12 cellular contexts compared by ENCODE assay signal in genomic region chr19:37953576-37954303, GRCh38. TPM values are rescaled to one million over a fixed set of nuclear protein-coding genes. Genes with fewer than 3 reads are reported as not detected.
DNase-seq lines count a peak whose midpoint lies in the region; ATAC-seq and TF ChIP-seq lines count a peak whose summit lies in the region.
"Had no signal": no experiment of that assay in that cellular context is flagged by ENCODE, and none has a peak within 500 bp of the region (broad histone marks: within the 10 kb centered on the region; RNA-seq: fewer than 3 reads in every experiment).

No MANE protein-coding gene starts in this region.

- H3K4me3 ChIP-seq in IMR-90 (ENCODE audit: insufficient read depth, low read depth, low read length), result no peak overlapping the region
- H3K4me3 ChIP-seq: adrenal gland had no signal

- H2BK20ac ChIP-seq in IMR-90 (ENCODE audit: low read depth, low read length), result no peak overlapping the region

- no peak overlapping the region for H3K9ac ChIP-seq in IMR-90 (ENCODE audit: low read depth, low read length)

- no peak overlapping the region; the same call in 1 of the 2 replicates for H3K27ac ChIP-seq in IMR-90 (ENCODE audit: insufficient read depth, low read length)
- H3K27ac ChIP-seq: adrenal gland had no signal

- no peak overlapping the region; the same call in 1 of the 2 replicates for H3K56ac ChIP-seq in IMR-90 (ENCODE audit: extremely low read depth, insufficient read depth, low read length)

- no peak overlapping the region for H4K91ac ChIP-seq in IMR-90 (ENCODE audit: insufficient read depth, low read depth, low read length)

- H2AFZ ChIP-seq in IMR-90 (replicated peaks; ENCODE audit: low read length, poor library complexity), result no peak overlapping the region

- peak overlapping the region; percentile 68; the same call in 1 of the 2 replicates for H3K14ac ChIP-seq in IMR-90 (replicated peaks; ENCODE audit: low read depth, low read length)

- no peaks in the 10 kb centered on the region for H3K9me3 ChIP-seq in IMR-90 (ENCODE audit: control insufficient read depth, insufficient read depth, low read length)
- H3K9me3 ChIP-seq: adrenal gland had no signal

- peak overlapping the region; percentile 23 for H3K27ac Mint-ChIP-seq in type B pancreatic cell

- H3K27me3 Mint-ChIP-seq in type B pancreatic cell, result no peaks in the 10 kb centered on the region

- TF ChIP-seq CTCF in IMR-90 (conservative IDR thresholded peaks at IDR 0.05; ENCODE audit: low read depth, low read length), result no peak
- no peak for TF ChIP-seq CTCF in type B pancreatic cell (conservative IDR thresholded peaks at IDR 0.05)

- dilution Hi-C loops in IMR-90 (cut with HindIII; ENCODE audit: low sequenced_read_pairs, unreplicated experiment), result no loop called here

- CTCF ChIA-PET in IMR-90 (lab: Yijun Ruan, JAX), result interaction anchor here (0.6 to 1.1 kb wide), 2 partner anchors 22 to 102 kb away, joined by 3 to 6 read pairs; no protein-coding TSS in a partner anchor

- H2AK9ac ChIP-seq in IMR-90 (replicated peaks; ENCODE audit: low read depth, low read length, poor library complexity), result no peak overlapping the region

- POLR2A ChIA-PET in IMR-90 (lab: Charles Lee; ENCODE audit: unreplicated experiment), result no interaction called here

- DNase-seq in IMR-90 (no peak), astrocyte of the hippocampus (ENCODE audit: low read depth, low spot score) (peak; percentile 77), iris pigment epithelial cell (ENCODE audit: low read depth) (peak; percentile 45), type B pancreatic cell (ENCODE audit: extremely low spot score, unreplicated experiment) (no peak), NCI-H69 (lab: John Stamatoyannopoulos, UW) (no peak)
- no peak for DNase-seq in stimulated activated CD4-positive, alpha-beta T cell treated with anti-CD3 and anti-CD28 coated beads, Interleukin-2, amount 100 ng/mL, for 48 hours
- DNase-seq: adrenal gland, COR-L47, NCI-H1417 had no signal

- no peak for TF ChIP-seq POLR2A in IMR-90 (IDR thresholded peaks at IDR 0.05; ENCODE audit: low read depth, low read length)

- TF ChIP-seq RAD21 in IMR-90 (IDR thresholded peaks at IDR 0.05; ENCODE audit: low read length), result no peak

- intact Hi-C loops in IMR-90 (cut with micrococcal nuclease), result no loop called here

- H3K4ac ChIP-seq in IMR-90 (ENCODE audit: low read depth, low read length), result no peak overlapping the region

- H3K27me3 ChIP-seq in IMR-90 (ENCODE audit: control insufficient read depth, insufficient read depth, low read length), result no peaks in the 10 kb centered on the region
- H3K27me3 ChIP-seq: adrenal gland had no signal

- no peak overlapping the region for H3K4me3 Mint-ChIP-seq in type B pancreatic cell

- peaks cover 34 to 77% of the 10 kb centered on the region in 2 experiments for H3K79me1 ChIP-seq in IMR-90 (ENCODE audit: low read depth in 1 of 2, low read length in 2 of 2)

- no peak overlapping the region for H2BK5ac ChIP-seq in IMR-90 (ENCODE audit: low read depth, low read length, poor library complexity, severe bottlenecking)

- H2BK120ac ChIP-seq in IMR-90 (ENCODE audit: low read depth, low read length), result no peak overlapping the region

- H3K23ac ChIP-seq in IMR-90 (ENCODE audit: low read depth, low read length), result peak overlapping the region; percentile 11

- no TSS peak for BruUV-seq in IMR-90 (replicated peaks; lab: Mats Ljungman, UMichigan)

- H4K5ac ChIP-seq in IMR-90 (ENCODE audit: low read depth, low read length), result no peak overlapping the region

- in situ Hi-C loops in IMR-90 (cut with MboI; ENCODE audit: low sequenced_read_pairs), result no loop called here

- peaks cover 13% of the 10 kb centered on the region for H3K36me3 Mint-ChIP-seq in type B pancreatic cell

- peak overlapping the region in 1 of 2 experiments; percentile 7; a peak in 2 of 4 replicates for H4K8ac ChIP-seq in IMR-90 (ENCODE audit: low read depth in 2 of 2, low read length in 2 of 2)

- no peaks in the 10 kb centered on the region for H3K36me3 ChIP-seq in IMR-90 (ENCODE audit: control insufficient read depth, insufficient read depth, low read length)
- H3K36me3 ChIP-seq: adrenal gland had no signal

- H3K9me1 ChIP-seq in IMR-90 (ENCODE audit: insufficient read depth, low read length), result peaks cover 4% of the 10 kb centered on the region; the same call in 1 of the 2 replicates

- H2BK15ac ChIP-seq in IMR-90 (ENCODE audit: low read depth, low read length), result no peak overlapping the region

- peaks cover 5% of the 10 kb centered on the region for H3K4me1 ChIP-seq in IMR-90 (ENCODE audit: control insufficient read depth, insufficient read depth, low read length)
- H3K4me1 ChIP-seq: adrenal gland had no signal

- ATAC-seq in IMR-90 (ENCODE audit: low read depth) (peak; percentile 48; the same call in 1 of the 2 replicates), GM21423 (IDR thresholded peaks at IDR 0.05; ENCODE audit: unreplicated experiment) (no peak)
- ATAC-seq: Right ventricle myocardium inferior had no signal

- peaks cover 4% of the 10 kb centered on the region for H4K20me1 ChIP-seq in IMR-90 (ENCODE audit: insufficient read depth, low read length)

- H3K4me1 Mint-ChIP-seq in type B pancreatic cell (ENCODE audit: unreplicated experiment), result peaks cover 22% of the 10 kb centered on the region

- H3K9me3 Mint-ChIP-seq in type B pancreatic cell, result no peaks in the 10 kb centered on the region

- no peak overlapping the region for H3K4me2 ChIP-seq in IMR-90 (ENCODE audit: low read depth, low read length)

- H3K18ac ChIP-seq in IMR-90 (ENCODE audit: low read depth, low read length), result no peak overlapping the region

- H2AK5ac ChIP-seq in IMR-90 (ENCODE audit: low read depth, low read length), result no peak overlapping the region

- WGBS in IMR-90 (ENCODE audit: extremely low coverage in 2 of 2, insufficient read length in 1 of 2), 2 experiments, result 100% methylated on average over 1 of the region's 7 CpGs; no CpG with 5 or more reads in 1 of the 2 experiments

TF ChIP-seq in IMR-90, 13 proteins besides CTCF, POLR2A, EP300 and RAD21:
- TF ChIP-seq SMC3 (IDR thresholded peaks at IDR 0.05; ENCODE audit: low read depth, low read length), result no peak

RNA-seq across cellular contexts. Expression of gene SIPA1L3, which starts 46.7 kb away (rescaled TPM):
- total RNA-seq in IMR-90 (2012; rRNA removed), result 4.1 and 8.3 TPM in 2 replicates
- 9.4 and 12.7 TPM in 2 replicates for polyA plus RNA-seq in IMR-90 (2012; rRNA removed)
- 9.1 and 10.4 TPM in 2 replicates for polyA plus RNA-seq in IMR-90 (2012; cell fraction: cytosol; rRNA removed)
- polyA plus RNA-seq in IMR-90 (2012; cell fraction: nucleus; rRNA removed; ENCODE audit: low replicate concordance), result 17.5 and 25.3 TPM in 2 replicates
- 53.7 and 62.6 TPM in 2 replicates for total RNA-seq in type B pancreatic cell (ENCODE audit: low replicate concordance)

RNA-seq across cellular contexts. Expression of gene WDR87, which starts 47.3 kb away (rescaled TPM):
- not detected in 2 replicates for total RNA-seq in IMR-90 (2012; rRNA removed)
- polyA plus RNA-seq in IMR-90 (2012; rRNA removed), result not detected in 2 replicates
- not detected in 2 replicates for polyA plus RNA-seq in IMR-90 (2012; cell fraction: cytosol; rRNA removed)
- polyA plus RNA-seq in IMR-90 (2012; cell fraction: nucleus; rRNA removed; ENCODE audit: low replicate concordance), result not detected in 2 replicates
- total RNA-seq in type B pancreatic cell (ENCODE audit: low replicate concordance), result not detected in 2 replicates
- total RNA-seq: adrenal gland, mesenteric fat pad, Right ventricle myocardium inferior had no signal

Comparison
In these comparisons a context has a peak if more than half of its experiments do, and no peak if none do; other contexts are left out.
1. DNase-seq: peak in astrocyte of the hippocampus (single experiment) and iris pigment epithelial cell (single experiment); none in IMR-90 (single experiment), type B pancreatic cell (single experiment), NCI-H69 (single experiment) and stimulated activated CD4-positive, alpha-beta T cell treated with anti-CD3 and anti-CD28 coated beads, Interleukin-2, amount 100 ng/mL, for 48 hours (0 of 2).